In genomic region chr19:4067396-4068057, GRCh38 we compare ENCODE assay signal across 1 cellular context.
TF ChIP-seq lines count a peak whose summit lies in the region.

No MANE protein-coding gene starts in this region.

TF ChIP-seq in HEK293, 187 proteins besides CTCF, POLR2A, EP300 and RAD21 (continued from another document and continues in another):
- TF ChIP-seq ZNF488 (tag by site-specific recombination; IDR thresholded peaks at IDR 0.05) (no peak), ZXDB (tag by site-specific recombination; IDR thresholded peaks at IDR 0.05) (no peak), RBAK (tag by site-specific recombination; IDR thresholded peaks at IDR 0.05) (no peak), ZNF23 (tag by site-specific recombination; IDR thresholded peaks at IDR 0.05; ENCODE audit: borderline replicate concordance) (no peak), YY2 (tag by site-specific recombination; IDR thresholded peaks at IDR 0.05) (no peak), ZBTB26 (tag by site-specific recombination; optimal IDR thresholded peaks at IDR 0.05) (peak; percentile 40), ZNF768 (tag by site-specific recombination; IDR thresholded peaks at IDR 0.05) (no peak), ZNF514 (tag by site-specific recombination; IDR thresholded peaks at IDR 0.05) (no peak), ZNF133 (tag by site-specific recombination; IDR thresholded peaks at IDR 0.05) (no peak), HOXA7 (CRISPR knock-in tag; IDR thresholded peaks at IDR 0.05; ENCODE audit: borderline replicate concordance) (no peak), PRDM1 (tag by site-specific recombination; IDR thresholded peaks at IDR 0.05) (no peak), ZNF518A (tag by site-specific recombination; conservative IDR thresholded peaks at IDR 0.05; ENCODE audit: low read depth) (no peak), ZNF214 (tag by site-specific recombination; IDR thresholded peaks at IDR 0.05; ENCODE audit: borderline replicate concordance) (no peak), ZNF623 (tag by site-specific recombination; IDR thresholded peaks at IDR 0.05) (no peak), ZNF416 (tag by site-specific recombination; IDR thresholded peaks at IDR 0.05) (no peak), ZNF513 (tag by site-specific recombination; IDR thresholded peaks at IDR 0.05) (no peak), ZNF624 (tag by site-specific recombination; IDR thresholded peaks at IDR 0.05) (no peak), ZNF747 (tag by site-specific recombination; IDR thresholded peaks at IDR 0.05) (no peak), ZNF157 (tag by site-specific recombination; IDR thresholded peaks at IDR 0.05) (no peak), ZNF274 (IDR thresholded peaks at IDR 0.05; ENCODE audit: low read length) (no peak), ZNF274 (tag by site-specific recombination; IDR thresholded peaks at IDR 0.05; ENCODE audit: borderline replicate concordance) (no peak), SP3 (tag by site-specific recombination; IDR thresholded peaks at IDR 0.05) (peak; percentile 76), REPIN1 (tag by site-specific recombination; IDR thresholded peaks at IDR 0.05; ENCODE audit: low read depth) (no peak), KLF1 (tag by site-specific recombination; IDR thresholded peaks at IDR 0.05) (peak; percentile 79), ZNF792 (tag by site-specific recombination; IDR thresholded peaks at IDR 0.05) (no peak), ZBTB49 (tag by site-specific recombination; IDR thresholded peaks at IDR 0.05; ENCODE audit: low read depth) (no peak), ZNF223 (tag by site-specific recombination; IDR thresholded peaks at IDR 0.05) (no peak), AEBP2 (tag by site-specific recombination; IDR thresholded peaks at IDR 0.05; ENCODE audit: borderline replicate concordance) (no peak), ZNF510 (tag by site-specific recombination; IDR thresholded peaks at IDR 0.05; ENCODE audit: insufficient replicate concordance) (no peak), ZNF350 (tag by site-specific recombination; IDR thresholded peaks at IDR 0.05) (no peak), ZBTB21 (tag by site-specific recombination; IDR thresholded peaks at IDR 0.05) (no peak), ZNF501 (tag by site-specific recombination; IDR thresholded peaks at IDR 0.05) (no peak), ZNF548 (tag by site-specific recombination; IDR thresholded peaks at IDR 0.05) (no peak), ZNF391 (tag by site-specific recombination; IDR thresholded peaks at IDR 0.05; ENCODE audit: borderline replicate concordance, low read depth) (no peak), KLF8 (tag by site-specific recombination; IDR thresholded peaks at IDR 0.05) (peak; percentile 87; the same call in 1 of the 2 replicates), HOXC10 (CRISPR knock-in tag; IDR thresholded peaks at IDR 0.05) (no peak), ZNF791 (tag by site-specific recombination; IDR thresholded peaks at IDR 0.05) (no peak), ZNF239 (tag by site-specific recombination; IDR thresholded peaks at IDR 0.05) (no peak), KLF7 (tag by site-specific recombination; IDR thresholded peaks at IDR 0.05; ENCODE audit: borderline replicate concordance) (no peak), ZEB2 (tag by site-specific recombination; IDR thresholded peaks at IDR 0.05) (0 out of 2 replicates have a peak, but pooled peaks have one; percentile 16), SP2 (tag by site-specific recombination; IDR thresholded peaks at IDR 0.05) (peak; percentile 65)
- TF ChIP-seq, protein P1, sequence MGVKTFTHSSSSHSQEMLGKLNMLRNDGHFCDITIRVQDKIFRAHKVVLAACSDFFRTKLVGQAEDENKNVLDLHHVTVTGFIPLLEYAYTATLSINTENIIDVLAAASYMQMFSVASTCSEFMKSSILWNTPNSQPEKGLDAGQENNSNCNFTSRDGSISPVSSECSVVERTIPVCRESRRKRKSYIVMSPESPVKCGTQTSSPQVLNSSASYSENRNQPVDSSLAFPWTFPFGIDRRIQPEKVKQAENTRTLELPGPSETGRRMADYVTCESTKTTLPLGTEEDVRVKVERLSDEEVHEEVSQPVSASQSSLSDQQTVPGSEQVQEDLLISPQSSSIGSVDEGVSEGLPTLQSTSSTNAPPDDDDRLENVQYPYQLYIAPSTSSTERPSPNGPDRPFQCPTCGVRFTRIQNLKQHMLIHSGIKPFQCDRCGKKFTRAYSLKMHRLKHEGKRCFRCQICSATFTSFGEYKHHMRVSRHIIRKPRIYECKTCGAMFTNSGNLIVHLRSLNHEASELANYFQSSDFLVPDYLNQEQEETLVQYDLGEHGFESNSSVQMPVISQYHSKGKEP (tag by site-specific recombination; IDR thresholded peaks at IDR 0.05) = no peak
- TF ChIP-seq, protein P2, sequence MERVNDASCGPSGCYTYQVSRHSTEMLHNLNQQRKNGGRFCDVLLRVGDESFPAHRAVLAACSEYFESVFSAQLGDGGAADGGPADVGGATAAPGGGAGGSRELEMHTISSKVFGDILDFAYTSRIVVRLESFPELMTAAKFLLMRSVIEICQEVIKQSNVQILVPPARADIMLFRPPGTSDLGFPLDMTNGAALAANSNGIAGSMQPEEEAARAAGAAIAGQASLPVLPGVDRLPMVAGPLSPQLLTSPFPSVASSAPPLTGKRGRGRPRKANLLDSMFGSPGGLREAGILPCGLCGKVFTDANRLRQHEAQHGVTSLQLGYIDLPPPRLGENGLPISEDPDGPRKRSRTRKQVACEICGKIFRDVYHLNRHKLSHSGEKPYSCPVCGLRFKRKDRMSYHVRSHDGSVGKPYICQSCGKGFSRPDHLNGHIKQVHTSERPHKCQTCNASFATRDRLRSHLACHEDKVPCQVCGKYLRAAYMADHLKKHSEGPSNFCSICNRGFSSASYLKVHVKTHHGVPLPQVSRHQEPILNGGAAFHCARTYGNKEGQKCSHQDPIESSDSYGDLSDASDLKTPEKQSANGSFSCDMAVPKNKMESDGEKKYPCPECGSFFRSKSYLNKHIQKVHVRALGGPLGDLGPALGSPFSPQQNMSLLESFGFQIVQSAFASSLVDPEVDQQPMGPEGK (tag by site-specific recombination; IDR thresholded peaks at IDR 0.05) = peak; percentile 30
- TF ChIP-seq, protein P3, sequence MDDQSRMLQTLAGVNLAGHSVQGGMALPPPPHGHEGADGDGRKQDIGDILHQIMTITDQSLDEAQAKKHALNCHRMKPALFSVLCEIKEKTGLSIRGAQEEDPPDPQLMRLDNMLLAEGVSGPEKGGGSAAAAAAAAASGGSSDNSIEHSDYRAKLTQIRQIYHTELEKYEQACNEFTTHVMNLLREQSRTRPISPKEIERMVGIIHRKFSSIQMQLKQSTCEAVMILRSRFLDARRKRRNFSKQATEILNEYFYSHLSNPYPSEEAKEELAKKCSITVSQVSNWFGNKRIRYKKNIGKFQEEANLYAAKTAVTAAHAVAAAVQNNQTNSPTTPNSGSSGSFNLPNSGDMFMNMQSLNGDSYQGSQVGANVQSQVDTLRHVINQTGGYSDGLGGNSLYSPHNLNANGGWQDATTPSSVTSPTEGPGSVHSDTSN (CRISPR knock-in tag; IDR thresholded peaks at IDR 0.05) = no peak
- TF ChIP-seq, protein P4, sequence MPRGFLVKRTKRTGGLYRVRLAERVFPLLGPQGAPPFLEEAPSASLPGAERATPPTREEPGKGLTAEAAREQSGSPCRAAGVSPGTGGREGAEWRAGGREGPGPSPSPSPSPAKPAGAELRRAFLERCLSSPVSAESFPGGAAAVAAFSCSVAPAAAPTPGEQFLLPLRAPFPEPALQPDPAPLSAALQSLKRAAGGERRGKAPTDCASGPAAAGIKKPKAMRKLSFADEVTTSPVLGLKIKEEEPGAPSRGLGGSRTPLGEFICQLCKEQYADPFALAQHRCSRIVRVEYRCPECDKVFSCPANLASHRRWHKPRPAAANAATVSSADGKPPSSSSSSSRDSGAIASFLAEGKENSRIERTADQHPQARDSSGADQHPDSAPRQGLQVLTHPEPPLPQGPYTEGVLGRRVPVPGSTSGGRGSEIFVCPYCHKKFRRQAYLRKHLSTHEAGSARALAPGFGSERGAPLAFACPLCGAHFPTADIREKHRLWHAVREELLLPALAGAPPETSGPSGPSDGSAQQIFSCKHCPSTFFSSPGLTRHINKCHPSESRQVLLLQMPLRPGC (tag by site-specific recombination; IDR thresholded peaks at IDR 0.05) = no peak
